Comparison of ENCODE assay signal across 21 cellular contexts in genomic region chr12:85781751-85782150, GRCh38. TPM values are rescaled to one million over a fixed set of nuclear protein-coding genes. Genes with fewer than 3 reads are reported as not detected.
A peak's percentile ranks its signal among the peaks of the same experiment; 100 is the strongest.
DNase-seq lines count a peak whose midpoint lies in the region; ATAC-seq, FAIRE-seq and TF ChIP-seq lines count a peak whose summit lies in the region.
"Had no signal": no experiment of that assay in that cellular context is flagged by ENCODE, and none has a peak within 500 bp of the region (broad histone marks: within the 10 kb centered on the region; RNA-seq: fewer than 3 reads in every experiment).

No MANE protein-coding gene starts in this region.

- DNase-seq in D721Med (ENCODE audit: insufficient read length, low spot score), result no peak
- DNase-seq in G401 (ENCODE audit: low spot score), result peak; percentile 99
- peak; percentile 100 for DNase-seq in NCI-H446 treated with DMSO at 0.1 percent for 48 hours (lab: John Stamatoyannopoulos, UW)
- DNase-seq in cerebellar cortex (ENCODE audit: low spot score), result peak; percentile 99
- DNase-seq in pons (ENCODE audit: low spot score), result no peak
- no peak for DNase-seq in NCI-H2196 (lab: John Stamatoyannopoulos, UW; ENCODE audit: unreplicated experiment)
- DNase-seq: activated effector memory CD4-positive, alpha-beta T cell treated with anti-CD3 and anti-CD28 coated beads, Interleukin-2, amount 50 U/mL, for 16 hours; activated naive CD8-positive, alpha-beta T cell treated with anti-CD3 and anti-CD28 coated beads, Interleukin-2, amount 50 U/mL, for 24 hours; body of pancreas; CD8-positive, alpha-beta memory T cell; left colon; mesendoderm; naive B cell; pancreas; right lobe of liver; SIG-M5; T-helper 17 cell had no signal

- TF ChIP-seq CTCF in D721Med (IDR thresholded peaks at IDR 0.05; ENCODE audit: insufficient read depth, missing control alignments), result peak; percentile 24

- no peak for FAIRE-seq in D721Med (lab: Jason Lieb, UNC)
- FAIRE-seq: colon, pancreas, urothelium cell line had no signal

- no peak for ATAC-seq in HG02981 (IDR thresholded peaks at IDR 0.05; ENCODE audit: unreplicated experiment)
- ATAC-seq in GM18511 (IDR thresholded peaks at IDR 0.05; ENCODE audit: unreplicated experiment), result no peak
- ATAC-seq: activated naive CD8-positive, alpha-beta T cell treated with anti-CD3 and anti-CD28 coated beads, Interleukin-2, amount 50 U/mL, for 24 hours; body of pancreas; left colon; pancreas; right lobe of liver; T-helper 17 cell had no signal

- in situ Hi-C loops in G401 (cut with HindIII; ENCODE audit: low sequenced_read_pairs), result no loop called here

RNA-seq across cellular contexts. Expression of gene RASSF9, which starts 54.5 kb away (rescaled TPM):
- total RNA-seq in G401 (2014; rRNA removed; shearing (Covaris generic)), result 0.31 TPM in 1 of 2 replicates, not detected in the other
- total RNA-seq: CD8-positive, alpha-beta memory T cell; T-helper 17 cell had no signal

Comparison
In these comparisons a context has a peak if more than half of its experiments do, and no peak if none do; other contexts are left out.
1. DNase-seq: peak in G401 (single experiment), NCI-H446 treated with DMSO at 0.1 percent for 48 hours (single experiment) and cerebellar cortex (single experiment); none in D721Med (single experiment), pons (single experiment) and NCI-H2196 (single experiment).